ENCODE assay signal across 1 cellular context in genomic region chr14:22593189-22593588, GRCh38.
TF ChIP-seq lines count a peak whose summit lies in the region.

No MANE protein-coding gene starts in this region.

TF ChIP-seq in H1, 55 proteins besides CTCF, POLR2A, EP300 and RAD21:
- TF ChIP-seq HDAC2 (IDR thresholded peaks at IDR 0.05; ENCODE audit: borderline replicate concordance in 1 of 2, low read depth in 2 of 2, low read length in 2 of 2): no peak
- TF ChIP-seq RBBP5 (IDR thresholded peaks at IDR 0.05; ENCODE audit: borderline replicate concordance, low read depth, low read length): no peak
- TF ChIP-seq KDM5A (IDR thresholded peaks at IDR 0.05; ENCODE audit: low read length): no peak
- TF ChIP-seq GABPA (IDR thresholded peaks at IDR 0.05; ENCODE audit: borderline replicate concordance, insufficient read depth, low read length): no peak
- TF ChIP-seq YY1 (IDR thresholded peaks at IDR 0.05; ENCODE audit: low read depth, low read length): no peak
- TF ChIP-seq USF2 (IDR thresholded peaks at IDR 0.05; ENCODE audit: low read length): no peak
- no peak for TF ChIP-seq SAP30 (IDR thresholded peaks at IDR 0.05; ENCODE audit: insufficient read depth, insufficient replicate concordance, low read length)
- no peak for TF ChIP-seq CHD2 (IDR thresholded peaks at IDR 0.05; ENCODE audit: low read length)
- TF ChIP-seq SIX5 (IDR thresholded peaks at IDR 0.05; ENCODE audit: low read depth, low read length): no peak
- TF ChIP-seq CREB1 (IDR thresholded peaks at IDR 0.05): no peak
- TF ChIP-seq ZNF274 (IDR thresholded peaks at IDR 0.05; ENCODE audit: borderline replicate concordance, extremely low read depth, low read length): no peak
- no peak for TF ChIP-seq BRCA1 (IDR thresholded peaks at IDR 0.05; ENCODE audit: low read depth, low read length)
- TF ChIP-seq NANOG (IDR thresholded peaks at IDR 0.05; ENCODE audit: insufficient read depth, low read depth, low read length, poor library complexity, severe bottlenecking): no peak
- no peak for TF ChIP-seq MAX (IDR thresholded peaks at IDR 0.05)
- no peak for TF ChIP-seq RNF2 (IDR thresholded peaks at IDR 0.05; ENCODE audit: borderline replicate concordance, low read depth, low read length, missing control alignments, poor library complexity, severe bottlenecking)
- TF ChIP-seq POU5F1 (IDR thresholded peaks at IDR 0.05; ENCODE audit: low read depth, low read length): no peak
- no peak for TF ChIP-seq SUZ12 (IDR thresholded peaks at IDR 0.05; ENCODE audit: low read length)
- TF ChIP-seq ASH2L (IDR thresholded peaks at IDR 0.05; ENCODE audit: low read length): no peak
- no peak for TF ChIP-seq TAF7 (optimal IDR thresholded peaks at IDR 0.05; ENCODE audit: borderline replicate concordance, low read depth, low read length)
